Comparison of ENCODE assay signal across 8 cellular contexts in genomic region chr3:194139085-194139976, GRCh38. TPM values are rescaled to one million over a fixed set of nuclear protein-coding genes. Genes with fewer than 3 reads are reported as not detected.
DNase-seq lines count a peak whose midpoint lies in the region; ATAC-seq and TF ChIP-seq lines count a peak whose summit lies in the region.

No MANE protein-coding gene starts in this region.

- H3K4me3 ChIP-seq in PC-3 (ENCODE audit: low read length): peak overlapping the region; percentile 89
- peak overlapping the region; percentile 97 for H3K4me3 ChIP-seq in epithelial cell of esophagus (ENCODE audit: low read length)
- no peak overlapping the region for H3K4me3 ChIP-seq in naive thymus-derived CD4-positive, alpha-beta T cell (ENCODE audit: low read length)

- ATAC-seq in PC-3 (peak; percentile 0; the same call in 1 of the 2 replicates), HG02623 (IDR thresholded peaks at IDR 0.05; ENCODE audit: unreplicated experiment) (no peak), GM21723 (IDR thresholded peaks at IDR 0.05; ENCODE audit: unreplicated experiment) (no peak)
- ATAC-seq in naive thymus-derived CD4-positive, alpha-beta T cell: no peak

- TSS peak; percentile 20 for BruUV-seq in PC-3 (replicated peaks; lab: Mats Ljungman, UMichigan)

- intact Hi-C loops in PC-3 (cut with micrococcal nuclease): loop anchor here (1.0 to 5.0 kb wide), 2 partner anchors 176 to 477 kb away; no protein-coding TSS in a partner anchor
- intact Hi-C loops in naive thymus-derived CD4-positive, alpha-beta T cell (cut with micrococcal nuclease): loop anchor here (5.0 to 10.0 kb wide), 10 partner anchors 175 to 1245 kb away; partner anchors contain the start of genes OPA1 (in 2 of the 2), ATP13A3 (in 1 of the 2) and FAM43A (in 1 of the 2)

- H3K9me3 ChIP-seq in PC-3 (ENCODE audit: low read length): no peaks in the 10 kb centered on the region
- H3K9me3 ChIP-seq in naive thymus-derived CD4-positive, alpha-beta T cell (ENCODE audit: control insufficient read depth in 2 of 3, low read length in 3 of 3): no peaks in the 10 kb centered on the region

- POLR2A ChIA-PET in PC-3 (lab: Charles Lee; ENCODE audit: unreplicated experiment): interaction anchor here (0.5 to 1.7 kb wide), 17 partner anchors 8 to 355 kb away, joined by 3 to 23 read pairs (median 6); no protein-coding TSS in a partner anchor
- POLR2A ChIA-PET in naive thymus-derived CD4-positive, alpha-beta T cell (lab: Charles Lee): no interaction called here

- H3K27me3 Mint-ChIP-seq in naive thymus-derived CD4-positive, alpha-beta T cell: peaks cover 0 to 58% (median 30%) of the 10 kb centered on the region in 5 donors

- H3K9me2 ChIP-seq in PC-3 (replicated peaks; ENCODE audit: low read length): no peaks in the 10 kb centered on the region

- no peaks in the 10 kb centered on the region for H3K27me3 ChIP-seq in PC-3 (ENCODE audit: low read length)
- peaks cover 6 to 7% of the 10 kb centered on the region in 2 donors for H3K27me3 ChIP-seq in naive thymus-derived CD4-positive, alpha-beta T cell (ENCODE audit: control insufficient read depth in 2 of 2, insufficient read depth in 2 of 2, low read length in 2 of 2)

- H4K20me1 ChIP-seq in PC-3 (ENCODE audit: low read length): peaks cover 22% of the 10 kb centered on the region

- H3K36me3 Mint-ChIP-seq in naive thymus-derived CD4-positive, alpha-beta T cell: peaks cover 0 to 3% (median 0%) of the 10 kb centered on the region in 5 donors

- H3K4me1 ChIP-seq in PC-3 (ENCODE audit: insufficient read depth, low read length): peaks cover 51% of the 10 kb centered on the region
- peaks cover 25 to 37% of the 10 kb centered on the region in 2 donors for H3K4me1 ChIP-seq in naive thymus-derived CD4-positive, alpha-beta T cell (ENCODE audit: control insufficient read depth in 2 of 2, insufficient read depth in 2 of 2, low read length in 2 of 2)

- CTCF ChIA-PET in PC-3 (lab: Charles Lee): interaction anchor here (1.3 to 4.2 kb wide), 2 partner anchors 176 to 358 kb away, joined by 8 to 42 read pairs; no protein-coding TSS in a partner anchor
- CTCF ChIA-PET in naive thymus-derived CD4-positive, alpha-beta T cell (lab: Charles Lee): interaction anchor here (0.7 to 3.9 kb wide), 4 partner anchors 177 to 474 kb away, joined by 3 to 12 read pairs (median 4); no protein-coding TSS in a partner anchor

- peak overlapping the region in 4 of 9 donors; percentile 5 to 72 (median 54) for H3K27ac Mint-ChIP-seq in naive thymus-derived CD4-positive, alpha-beta T cell

- H3K9me3 Mint-ChIP-seq in naive thymus-derived CD4-positive, alpha-beta T cell: peaks cover 0 to 2% (median 0%) of the 10 kb centered on the region in 11 donors

- peaks cover 18% of the 10 kb centered on the region; the same call in 1 of the 2 replicates for H3K36me3 ChIP-seq in PC-3 (ENCODE audit: low read depth, low read length)
- no peaks in the 10 kb centered on the region for H3K36me3 ChIP-seq in naive thymus-derived CD4-positive, alpha-beta T cell (ENCODE audit: control insufficient read depth in 2 of 3, insufficient read depth in 3 of 3, low read length in 3 of 3)

- peak overlapping the region; percentile 96 for H3K4me2 ChIP-seq in PC-3 (ENCODE audit: low read length)

- H3K79me2 ChIP-seq in PC-3 (ENCODE audit: low read length): peaks cover 32% of the 10 kb centered on the region

- peaks cover 28 to 53% (median 43%) of the 10 kb centered on the region in 7 donors for H3K4me1 Mint-ChIP-seq in naive thymus-derived CD4-positive, alpha-beta T cell

- peak overlapping the region; percentile 84 for H3K9ac ChIP-seq in PC-3 (ENCODE audit: low read length)

- peak overlapping the region; percentile 26 to 85 (median 61) for H3K4me3 Mint-ChIP-seq in naive thymus-derived CD4-positive, alpha-beta T cell

- TF ChIP-seq CTCF in PC-3 (conservative IDR thresholded peaks at IDR 0.05; ENCODE audit: low read depth, low read length) (no peak), epithelial cell of esophagus (IDR thresholded peaks at IDR 0.05; ENCODE audit: insufficient read depth, low read depth, low read length, missing control alignments) (no peak)

- H2AFZ ChIP-seq in PC-3 (ENCODE audit: low read length): no peak overlapping the region

- H3K27ac ChIP-seq in PC-3 (ENCODE audit: low read length): peak overlapping the region; percentile 87
- no peak overlapping the region for H3K27ac ChIP-seq in naive thymus-derived CD4-positive, alpha-beta T cell (ENCODE audit: low read depth, low read length)

- peaks cover 16% of the 10 kb centered on the region for H3F3A ChIP-seq in PC-3 (ENCODE audit: low read length, unreplicated experiment)

- DNase-seq in H4 (ENCODE audit: low spot score) (peak; percentile 80), PC-3 (peak; percentile 83), epithelial cell of esophagus (ENCODE audit: low read depth) (peak; percentile 94), NCI-H1930 (lab: John Stamatoyannopoulos, UW) (no peak), NCI-H1092 treated with DMSO at 0.1 percent for 48 hours (lab: John Stamatoyannopoulos, UW) (no peak)
- DNase-seq in naive thymus-derived CD4-positive, alpha-beta T cell: no peak

RNA-seq across cellular contexts. Expression of gene HES1, which starts 3.4 kb away (rescaled TPM):
- 19.3 and 22.5 TPM in 2 replicates for total RNA-seq in H4 (2014; rRNA removed; shearing (Covaris generic))
- total RNA-seq in PC-3 (2014; rRNA removed): 852 and 906 TPM in 2 replicates
- 1 to 10 TPM in 3 of 5 experiments, not detected in 2; 3.9 to 4.2 (median 4.2) TPM for total RNA-seq in naive thymus-derived CD4-positive, alpha-beta T cell
- not detected for polyA plus RNA-seq in naive thymus-derived CD4-positive, alpha-beta T cell

Comparison
In these comparisons a context has a peak if more than half of its experiments do, and no peak if none do; other contexts are left out.
1. DNase-seq: peak in H4 (single experiment), PC-3 (single experiment) and epithelial cell of esophagus (single experiment); none in naive thymus-derived CD4-positive, alpha-beta T cell (0 of 9), NCI-H1930 (0 of 2) and NCI-H1092 treated with DMSO at 0.1 percent for 48 hours (single experiment).
2. RNA of gene HES1, which starts 3.4 kb away (total RNA-seq): 852 to 906 TPM in PC-3; 19.3 to 22.5 TPM in H4 and 3.9 to 4.2 TPM in naive thymus-derived CD4-positive, alpha-beta T cell; every median in the first group is over 10 times any median in the second.